ENCODE assay signal across 1 cellular context in the genomic region with DNA sequence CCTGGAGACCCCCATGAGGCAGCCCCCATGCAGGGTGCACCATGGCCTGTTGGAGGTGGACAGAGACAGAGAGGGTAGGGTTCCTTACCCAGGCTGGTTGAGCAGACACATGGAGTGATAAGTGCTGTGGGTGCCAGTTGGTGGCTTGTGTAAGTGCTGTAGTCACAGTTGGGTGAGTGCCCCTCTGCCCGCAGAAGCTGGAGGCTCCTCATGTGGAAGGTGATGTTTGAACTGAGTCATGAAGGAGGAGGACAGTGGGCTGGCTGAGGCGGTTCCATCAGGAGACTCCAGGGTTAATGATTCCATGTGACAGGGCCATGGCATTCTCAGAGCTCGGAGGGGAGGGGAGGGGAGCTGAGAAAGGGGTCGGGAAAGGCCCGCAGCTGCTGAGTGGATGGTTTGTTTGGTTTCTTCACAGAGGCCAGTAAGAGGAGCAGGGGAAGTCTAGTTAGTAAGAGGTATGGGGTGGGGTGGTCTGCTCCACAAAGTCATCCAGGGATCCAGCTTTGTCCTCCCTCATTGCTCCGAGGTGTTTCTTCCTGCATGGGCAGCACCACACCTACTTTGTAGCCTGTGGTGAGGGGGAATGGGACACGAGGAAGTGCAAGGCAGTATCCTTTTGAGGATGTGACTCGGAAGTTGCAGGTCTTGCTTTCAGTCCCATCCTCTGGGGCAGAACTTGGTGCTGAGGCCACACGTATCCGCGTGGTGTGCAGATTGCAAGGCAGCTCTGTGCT.
TF ChIP-seq lines count a peak whose summit lies in the region.

No MANE protein-coding gene starts in this region.

TF ChIP-seq in HepG2, 621 proteins besides CTCF, POLR2A, EP300 and RAD21 (continues in another document):
- TF ChIP-seq ZNF567 (CRISPR knock-in tag; IDR thresholded peaks at IDR 0.05; ENCODE audit: borderline replicate concordance), result no peak
- no peak for TF ChIP-seq MYC (CRISPR knock-in tag; IDR thresholded peaks at IDR 0.05; ENCODE audit: borderline replicate concordance)
- TF ChIP-seq, protein P1, sequence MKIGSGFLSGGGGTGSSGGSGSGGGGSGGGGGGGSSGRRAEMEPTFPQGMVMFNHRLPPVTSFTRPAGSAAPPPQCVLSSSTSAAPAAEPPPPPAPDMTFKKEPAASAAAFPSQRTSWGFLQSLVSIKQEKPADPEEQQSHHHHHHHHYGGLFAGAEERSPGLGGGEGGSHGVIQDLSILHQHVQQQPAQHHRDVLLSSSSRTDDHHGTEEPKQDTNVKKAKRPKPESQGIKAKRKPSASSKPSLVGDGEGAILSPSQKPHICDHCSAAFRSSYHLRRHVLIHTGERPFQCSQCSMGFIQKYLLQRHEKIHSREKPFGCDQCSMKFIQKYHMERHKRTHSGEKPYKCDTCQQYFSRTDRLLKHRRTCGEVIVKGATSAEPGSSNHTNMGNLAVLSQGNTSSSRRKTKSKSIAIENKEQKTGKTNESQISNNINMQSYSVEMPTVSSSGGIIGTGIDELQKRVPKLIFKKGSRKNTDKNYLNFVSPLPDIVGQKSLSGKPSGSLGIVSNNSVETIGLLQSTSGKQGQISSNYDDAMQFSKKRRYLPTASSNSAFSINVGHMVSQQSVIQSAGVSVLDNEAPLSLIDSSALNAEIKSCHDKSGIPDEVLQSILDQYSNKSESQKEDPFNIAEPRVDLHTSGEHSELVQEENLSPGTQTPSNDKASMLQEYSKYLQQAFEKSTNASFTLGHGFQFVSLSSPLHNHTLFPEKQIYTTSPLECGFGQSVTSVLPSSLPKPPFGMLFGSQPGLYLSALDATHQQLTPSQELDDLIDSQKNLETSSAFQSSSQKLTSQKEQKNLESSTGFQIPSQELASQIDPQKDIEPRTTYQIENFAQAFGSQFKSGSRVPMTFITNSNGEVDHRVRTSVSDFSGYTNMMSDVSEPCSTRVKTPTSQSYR (CRISPR knock-in tag; IDR thresholded peaks at IDR 0.05; ENCODE audit: borderline replicate concordance), result no peak
- no peak for TF ChIP-seq ZNF629 (CRISPR knock-in tag; conservative IDR thresholded peaks at IDR 0.05)
- TF ChIP-seq ZNF577 (CRISPR knock-in tag; IDR thresholded peaks at IDR 0.05; ENCODE audit: borderline replicate concordance, low read depth), result no peak
- no peak for TF ChIP-seq CHD2 (IDR thresholded peaks at IDR 0.05; ENCODE audit: low read depth, low read length)
- TF ChIP-seq SRF (IDR thresholded peaks at IDR 0.05; ENCODE audit: low read depth, low read length), result no peak
- no peak for TF ChIP-seq GPN1 (CRISPR knock-in tag; IDR thresholded peaks at IDR 0.05; ENCODE audit: borderline replicate concordance)
- TF ChIP-seq, protein P2, sequence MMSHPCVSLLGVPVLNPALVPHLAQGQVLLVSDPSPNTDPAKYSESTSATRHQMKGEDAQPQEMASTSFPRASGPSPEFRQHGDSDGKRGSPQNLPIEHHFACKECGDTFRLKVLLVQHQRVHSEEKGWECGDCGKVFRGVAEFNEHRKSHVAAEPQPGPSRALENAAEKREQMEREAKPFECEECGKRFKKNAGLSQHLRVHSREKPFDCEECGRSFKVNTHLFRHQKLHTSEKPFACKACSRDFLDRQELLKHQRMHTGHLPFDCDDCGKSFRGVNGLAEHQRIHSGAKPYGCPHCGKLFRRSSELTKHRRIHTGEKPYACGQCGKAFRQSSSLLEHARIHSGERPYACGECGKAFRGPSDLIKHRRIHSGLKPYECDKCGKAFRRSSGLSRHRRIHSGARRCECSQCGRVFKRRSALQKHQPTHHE (CRISPR knock-in tag; IDR thresholded peaks at IDR 0.05; ENCODE audit: borderline replicate concordance), result no peak
- TF ChIP-seq, protein P3, sequence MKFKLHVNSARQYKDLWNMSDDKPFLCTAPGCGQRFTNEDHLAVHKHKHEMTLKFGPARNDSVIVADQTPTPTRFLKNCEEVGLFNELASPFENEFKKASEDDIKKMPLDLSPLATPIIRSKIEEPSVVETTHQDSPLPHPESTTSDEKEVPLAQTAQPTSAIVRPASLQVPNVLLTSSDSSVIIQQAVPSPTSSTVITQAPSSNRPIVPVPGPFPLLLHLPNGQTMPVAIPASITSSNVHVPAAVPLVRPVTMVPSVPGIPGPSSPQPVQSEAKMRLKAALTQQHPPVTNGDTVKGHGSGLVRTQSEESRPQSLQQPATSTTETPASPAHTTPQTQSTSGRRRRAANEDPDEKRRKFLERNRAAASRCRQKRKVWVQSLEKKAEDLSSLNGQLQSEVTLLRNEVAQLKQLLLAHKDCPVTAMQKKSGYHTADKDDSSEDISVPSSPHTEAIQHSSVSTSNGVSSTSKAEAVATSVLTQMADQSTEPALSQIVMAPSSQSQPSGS (CRISPR knock-in tag; IDR thresholded peaks at IDR 0.05), result no peak
- TF ChIP-seq, protein P4, sequence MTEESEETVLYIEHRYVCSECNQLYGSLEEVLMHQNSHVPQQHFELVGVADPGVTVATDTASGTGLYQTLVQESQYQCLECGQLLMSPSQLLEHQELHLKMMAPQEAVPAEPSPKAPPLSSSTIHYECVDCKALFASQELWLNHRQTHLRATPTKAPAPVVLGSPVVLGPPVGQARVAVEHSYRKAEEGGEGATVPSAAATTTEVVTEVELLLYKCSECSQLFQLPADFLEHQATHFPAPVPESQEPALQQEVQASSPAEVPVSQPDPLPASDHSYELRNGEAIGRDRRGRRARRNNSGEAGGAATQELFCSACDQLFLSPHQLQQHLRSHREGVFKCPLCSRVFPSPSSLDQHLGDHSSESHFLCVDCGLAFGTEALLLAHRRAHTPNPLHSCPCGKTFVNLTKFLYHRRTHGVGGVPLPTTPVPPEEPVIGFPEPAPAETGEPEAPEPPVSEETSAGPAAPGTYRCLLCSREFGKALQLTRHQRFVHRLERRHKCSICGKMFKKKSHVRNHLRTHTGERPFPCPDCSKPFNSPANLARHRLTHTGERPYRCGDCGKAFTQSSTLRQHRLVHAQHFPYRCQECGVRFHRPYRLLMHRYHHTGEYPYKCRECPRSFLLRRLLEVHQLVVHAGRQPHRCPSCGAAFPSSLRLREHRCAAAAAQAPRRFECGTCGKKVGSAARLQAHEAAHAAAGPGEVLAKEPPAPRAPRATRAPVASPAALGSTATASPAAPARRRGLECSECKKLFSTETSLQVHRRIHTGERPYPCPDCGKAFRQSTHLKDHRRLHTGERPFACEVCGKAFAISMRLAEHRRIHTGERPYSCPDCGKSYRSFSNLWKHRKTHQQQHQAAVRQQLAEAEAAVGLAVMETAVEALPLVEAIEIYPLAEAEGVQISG (CRISPR knock-in tag; IDR thresholded peaks at IDR 0.05), result no peak
- TF ChIP-seq TCF7 (IDR thresholded peaks at IDR 0.05; ENCODE audit: low read depth), result no peak
- no peak for TF ChIP-seq XBP1 (CRISPR knock-in tag; IDR thresholded peaks at IDR 0.05)
- TF ChIP-seq, protein P5, sequence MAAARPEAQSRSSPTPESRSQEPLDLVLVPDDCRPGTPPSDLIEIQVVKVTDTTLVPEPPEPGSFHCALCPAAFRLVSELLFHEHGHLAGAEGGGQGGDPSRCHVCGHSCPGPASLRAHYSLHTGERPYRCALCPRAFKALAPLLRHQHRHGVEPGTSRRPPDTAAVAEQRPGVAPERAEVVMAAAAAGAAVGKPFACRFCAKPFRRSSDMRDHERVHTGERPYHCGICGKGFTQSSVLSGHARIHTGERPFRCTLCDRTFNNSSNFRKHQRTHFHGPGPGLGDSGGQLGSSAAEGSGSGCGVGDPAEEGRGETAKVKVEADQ (CRISPR knock-in tag; IDR thresholded peaks at IDR 0.05; ENCODE audit: borderline replicate concordance), result no peak
- TF ChIP-seq RFX5 (IDR thresholded peaks at IDR 0.05; ENCODE audit: low read depth, low read length), result no peak
- no peak for TF ChIP-seq NFYB (CRISPR knock-in tag; IDR thresholded peaks at IDR 0.05)
- TF ChIP-seq, protein P6, sequence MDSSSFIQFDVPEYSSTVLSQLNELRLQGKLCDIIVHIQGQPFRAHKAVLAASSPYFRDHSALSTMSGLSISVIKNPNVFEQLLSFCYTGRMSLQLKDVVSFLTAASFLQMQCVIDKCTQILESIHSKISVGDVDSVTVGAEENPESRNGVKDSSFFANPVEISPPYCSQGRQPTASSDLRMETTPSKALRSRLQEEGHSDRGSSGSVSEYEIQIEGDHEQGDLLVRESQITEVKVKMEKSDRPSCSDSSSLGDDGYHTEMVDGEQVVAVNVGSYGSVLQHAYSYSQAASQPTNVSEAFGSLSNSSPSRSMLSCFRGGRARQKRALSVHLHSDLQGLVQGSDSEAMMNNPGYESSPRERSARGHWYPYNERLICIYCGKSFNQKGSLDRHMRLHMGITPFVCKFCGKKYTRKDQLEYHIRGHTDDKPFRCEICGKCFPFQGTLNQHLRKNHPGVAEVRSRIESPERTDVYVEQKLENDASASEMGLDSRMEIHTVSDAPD (CRISPR knock-in tag; IDR thresholded peaks at IDR 0.05), result no peak
- TF ChIP-seq JUNB (CRISPR knock-in tag; IDR thresholded peaks at IDR 0.05; ENCODE audit: borderline replicate concordance), result 0 out of 2 replicates have a peak, but pooled peaks have one; percentile 24
- TF ChIP-seq ZNF749 (CRISPR knock-in tag; IDR thresholded peaks at IDR 0.05; ENCODE audit: borderline replicate concordance), result no peak
- no peak for TF ChIP-seq NFE2L2 (IDR thresholded peaks at IDR 0.05; ENCODE audit: low read length)
- no peak for TF ChIP-seq ZNF138 (CRISPR knock-in tag; IDR thresholded peaks at IDR 0.05; ENCODE audit: low read depth)
- TF ChIP-seq, protein P7, sequence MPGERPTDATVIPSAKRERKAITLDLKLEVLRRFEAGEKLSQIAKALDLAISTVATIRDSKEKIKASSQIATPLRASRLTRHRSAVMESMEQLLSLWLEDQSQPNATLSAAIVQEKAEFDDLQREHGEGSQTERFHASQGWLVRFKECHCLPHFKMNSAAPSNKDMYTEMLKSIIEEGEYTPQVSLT (CRISPR knock-in tag; IDR thresholded peaks at IDR 0.05; ENCODE audit: borderline replicate concordance, low read depth), result no peak
- no peak for TF ChIP-seq KDM6A (CRISPR knock-in tag; IDR thresholded peaks at IDR 0.05; ENCODE audit: low read depth)
- TF ChIP-seq ZNF790 (CRISPR knock-in tag; IDR thresholded peaks at IDR 0.05; ENCODE audit: borderline replicate concordance), result no peak
- no peak for TF ChIP-seq ZNF75D (CRISPR knock-in tag; IDR thresholded peaks at IDR 0.05; ENCODE audit: borderline replicate concordance)
- TF ChIP-seq RBM22 (optimal IDR thresholded peaks at IDR 0.05; ENCODE audit: low read length), result peak; percentile 19
- no peak for TF ChIP-seq FOXJ3 (CRISPR knock-in tag; IDR thresholded peaks at IDR 0.05; ENCODE audit: borderline replicate concordance)
- peak; percentile 30; the same call in 1 of the 2 replicates for TF ChIP-seq ZBTB38 (CRISPR knock-in tag; IDR thresholded peaks at IDR 0.05)
- TF ChIP-seq ZMYM4 (CRISPR knock-in tag; IDR thresholded peaks at IDR 0.05), result no peak
- 0 out of 2 replicates have a peak, but pooled peaks have one; percentile 12 for TF ChIP-seq ZNF121 (CRISPR knock-in tag; IDR thresholded peaks at IDR 0.05)
- TF ChIP-seq MEIS2 (CRISPR knock-in tag; IDR thresholded peaks at IDR 0.05), result no peak
- TF ChIP-seq SRY (CRISPR knock-in tag; IDR thresholded peaks at IDR 0.05), result no peak
- 0 out of 2 replicates have a peak, but pooled peaks have one; percentile 56 for TF ChIP-seq HNRNPL (IDR thresholded peaks at IDR 0.05; ENCODE audit: low read depth, low read length)
- no peak for TF ChIP-seq ZSCAN22 (CRISPR knock-in tag; IDR thresholded peaks at IDR 0.05)
- TF ChIP-seq SATB2 (CRISPR knock-in tag; IDR thresholded peaks at IDR 0.05), result no peak
- TF ChIP-seq NKX3-1 (CRISPR knock-in tag; IDR thresholded peaks at IDR 0.05), result no peak
- TF ChIP-seq ZSCAN31 (CRISPR knock-in tag; IDR thresholded peaks at IDR 0.05; ENCODE audit: low read depth), result no peak
- no peak for TF ChIP-seq SOX5 (CRISPR knock-in tag; IDR thresholded peaks at IDR 0.05; ENCODE audit: borderline replicate concordance)
- no peak for TF ChIP-seq HHEX (CRISPR knock-in tag; IDR thresholded peaks at IDR 0.05)
- TF ChIP-seq, protein P8, sequence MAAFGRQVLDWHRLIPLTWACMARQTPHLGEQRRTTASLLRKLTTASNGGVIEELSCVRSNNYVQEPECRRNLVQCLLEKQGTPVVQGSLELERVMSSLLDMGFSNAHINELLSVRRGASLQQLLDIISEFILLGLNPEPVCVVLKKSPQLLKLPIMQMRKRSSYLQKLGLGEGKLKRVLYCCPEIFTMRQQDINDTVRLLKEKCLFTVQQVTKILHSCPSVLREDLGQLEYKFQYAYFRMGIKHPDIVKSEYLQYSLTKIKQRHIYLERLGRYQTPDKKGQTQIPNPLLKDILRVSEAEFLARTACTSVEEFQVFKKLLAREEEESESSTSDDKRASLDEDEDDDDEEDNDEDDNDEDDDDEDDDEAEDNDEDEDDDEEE (CRISPR knock-in tag; IDR thresholded peaks at IDR 0.05), result no peak
- TF ChIP-seq, protein P9, sequence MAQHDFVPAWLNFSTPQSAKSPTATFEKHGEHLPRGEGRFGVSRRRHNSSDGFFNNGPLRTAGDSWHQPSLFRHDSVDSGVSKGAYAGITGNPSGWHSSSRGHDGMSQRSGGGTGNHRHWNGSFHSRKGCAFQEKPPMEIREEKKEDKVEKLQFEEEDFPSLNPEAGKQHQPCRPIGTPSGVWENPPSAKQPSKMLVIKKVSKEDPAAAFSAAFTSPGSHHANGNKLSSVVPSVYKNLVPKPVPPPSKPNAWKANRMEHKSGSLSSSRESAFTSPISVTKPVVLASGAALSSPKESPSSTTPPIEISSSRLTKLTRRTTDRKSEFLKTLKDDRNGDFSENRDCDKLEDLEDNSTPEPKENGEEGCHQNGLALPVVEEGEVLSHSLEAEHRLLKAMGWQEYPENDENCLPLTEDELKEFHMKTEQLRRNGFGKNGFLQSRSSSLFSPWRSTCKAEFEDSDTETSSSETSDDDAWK (CRISPR knock-in tag; IDR thresholded peaks at IDR 0.05), result no peak
- TF ChIP-seq ZNF782 (CRISPR knock-in tag; IDR thresholded peaks at IDR 0.05; ENCODE audit: borderline replicate concordance), result no peak
- no peak for TF ChIP-seq HMG20B (CRISPR knock-in tag; conservative IDR thresholded peaks at IDR 0.05)
- TF ChIP-seq, protein P10, sequence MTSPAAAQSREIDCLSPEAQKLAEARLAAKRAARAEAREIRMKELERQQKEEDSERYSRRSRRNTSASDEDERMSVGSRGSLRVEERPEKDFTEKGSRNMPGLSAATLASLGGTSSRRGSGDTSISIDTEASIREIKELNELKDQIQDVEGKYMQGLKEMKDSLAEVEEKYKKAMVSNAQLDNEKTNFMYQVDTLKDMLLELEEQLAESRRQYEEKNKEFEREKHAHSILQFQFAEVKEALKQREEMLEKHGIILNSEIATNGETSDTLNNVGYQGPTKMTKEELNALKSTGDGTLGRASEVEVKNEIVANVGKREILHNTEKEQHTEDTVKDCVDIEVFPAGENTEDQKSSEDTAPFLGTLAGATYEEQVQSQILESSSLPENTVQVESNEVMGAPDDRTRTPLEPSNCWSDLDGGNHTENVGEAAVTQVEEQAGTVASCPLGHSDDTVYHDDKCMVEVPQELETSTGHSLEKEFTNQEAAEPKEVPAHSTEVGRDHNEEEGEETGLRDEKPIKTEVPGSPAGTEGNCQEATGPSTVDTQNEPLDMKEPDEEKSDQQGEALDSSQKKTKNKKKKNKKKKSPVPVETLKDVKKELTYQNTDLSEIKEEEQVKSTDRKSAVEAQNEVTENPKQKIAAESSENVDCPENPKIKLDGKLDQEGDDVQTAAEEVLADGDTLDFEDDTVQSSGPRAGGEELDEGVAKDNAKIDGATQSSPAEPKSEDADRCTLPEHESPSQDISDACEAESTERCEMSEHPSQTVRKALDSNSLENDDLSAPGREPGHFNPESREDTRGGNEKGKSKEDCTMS (CRISPR knock-in tag; conservative IDR thresholded peaks at IDR 0.05), result no peak
